Comparison of ENCODE assay signal across 22 cellular contexts in the genomic region with DNA sequence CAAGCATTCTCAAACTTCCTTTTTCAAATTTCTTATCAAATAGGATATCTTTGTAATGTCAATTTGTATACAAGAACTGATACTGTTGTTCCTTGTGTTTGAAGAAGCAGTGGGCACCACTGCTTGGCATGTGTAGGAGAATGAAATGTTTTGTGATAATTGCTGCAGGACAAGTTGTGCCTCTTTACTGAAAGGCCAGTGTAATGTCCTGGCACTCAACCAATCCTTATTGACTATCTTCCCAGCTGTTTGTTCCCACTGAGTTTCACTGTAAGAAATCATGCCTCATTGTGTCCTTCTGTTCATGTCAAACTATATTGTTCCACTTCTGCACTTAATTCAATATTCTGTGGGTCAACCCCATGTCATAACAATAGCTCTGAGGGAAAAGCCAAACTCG.
"Had no signal": no experiment of that assay in that cellular context is flagged by ENCODE, and none has a peak within 500 bp of the region (broad histone marks: within the 10 kb centered on the region; RNA-seq: fewer than 3 reads in every experiment).

No MANE protein-coding gene starts in this region.

- H3K4me3 ChIP-seq: esophagus squamous epithelium, ovary, skin epidermis, thyroid gland, vagina had no signal

- H3K36me3 ChIP-seq: brain microvascular endothelial cell, esophagus squamous epithelium, ovary, thyroid gland, vagina had no signal

- H3K4me1 ChIP-seq: esophagus squamous epithelium, thyroid gland, vagina had no signal

- DNase-seq: activated CD4-positive, alpha-beta T cell treated with anti-CD3 and anti-CD28 coated beads, Interleukin-2, amount 10 ng/mL, durations not matched to agents 7 days and 5 days; activated CD4-positive, CD25-positive, alpha-beta regulatory T cell; activated CD8-positive, alpha-beta memory T cell treated with anti-CD3 and anti-CD28 coated beads, Interleukin-2, amount 50 U/mL, for 48 hours; activated gamma-delta T cell; activated T-cell treated with anti-CD3 and anti-CD28 coated beads, Interleukin-2, amount 50 U/mL, for 72 hours; brain microvascular endothelial cell; cortex of kidney; effector CD4-positive, alpha-beta T cell; esophagus squamous epithelium; foreskin fibroblast; immature natural killer cell; left colon; mammary epithelial cell; naive thymus-derived CD4-positive, alpha-beta T cell; ovary; stimulated activated CD4-positive, alpha-beta T cell treated with anti-CD3 and anti-CD28 coated beads, Interleukin-15, amount 100 ng/mL, for 24 hours; stimulated activated CD4-positive, alpha-beta T cell treated with anti-CD3 and anti-CD28 coated beads, Interleukin-4, amount 100 ng/mL, for 1 hour; stimulated activated naive B cell treated with anti-CD40 and anti-IgM and Interleukin-4, amounts not matched to agents 10 μg/mL and 1 μg/mL and 100 μg/mL, for 72 hours; thyroid gland had no signal

- H3K27ac ChIP-seq: brain microvascular endothelial cell, esophagus squamous epithelium, ovary, skin epidermis, thyroid gland, vagina had no signal

- ATAC-seq: activated T-cell treated with anti-CD3 and anti-CD28 coated beads, Interleukin-2, amount 50 U/mL, for 72 hours; left colon; naive thymus-derived CD4-positive, alpha-beta T cell; stimulated activated naive B cell treated with anti-CD40 and anti-IgM and Interleukin-4, amounts not matched to agents 10 μg/mL and 1 μg/mL and 100 μg/mL, for 72 hours had no signal

- H3K9me3 ChIP-seq: esophagus squamous epithelium, ovary, thyroid gland, vagina had no signal

- FAIRE-seq: TTC549 had no signal

- H3K27me3 ChIP-seq: brain microvascular endothelial cell, esophagus squamous epithelium, ovary, thyroid gland, vagina had no signal
